Comparison of ENCODE assay signal across 21 cellular contexts in genomic region chr2:80896576-80896975, GRCh38.
A peak's percentile ranks its signal among the peaks of the same experiment; 100 is the strongest.
DNase-seq lines count a peak whose midpoint lies in the region; ATAC-seq, FAIRE-seq and TF ChIP-seq lines count a peak whose summit lies in the region.
"Had no signal": no experiment of that assay in that cellular context is flagged by ENCODE, and none has a peak within 500 bp of the region (broad histone marks: within the 10 kb centered on the region; RNA-seq: fewer than 3 reads in every experiment).

No MANE protein-coding gene starts in this region.

- TF ChIP-seq POLR2A in H1 (IDR thresholded peaks at IDR 0.05; ENCODE audit: control extremely low read depth in 1 of 2, low read depth in 2 of 2, low read length in 2 of 2), result no peak

- no peak overlapping the region for H3K4me2 ChIP-seq in OCI-LY7 (ENCODE audit: low read length)
- H3K4me2 ChIP-seq in H1 (ENCODE audit: insufficient read depth in 1 of 2, low read depth in 2 of 2, low read length in 2 of 2), result no peak overlapping the region
- H3K4me2 ChIP-seq in mesenchymal stem cell (ENCODE audit: low read length, poor library complexity, severe bottlenecking), result no peak overlapping the region
- H3K4me2 ChIP-seq: BLaER1 treated with 17β-estradiol and CSF1 and Interleukin-3, amounts not matched to agents 10 nM and 100 nM; SK-N-SH had no signal

- no TSS peak for BruUV-seq in OCI-LY7 (replicated peaks; lab: Mats Ljungman, UMichigan)

- FAIRE-seq in H1 (lab: Jason Lieb, UNC), result no peak
- FAIRE-seq: A204.1, D721Med, K562 had no signal

- H2BK15ac ChIP-seq in H1 (ENCODE audit: low read length), result no peak overlapping the region
- no peak overlapping the region for H2BK15ac ChIP-seq in mesenchymal stem cell (ENCODE audit: low read depth, poor library complexity, severe bottlenecking)

- H2BK120ac ChIP-seq in H1 (replicated peaks; ENCODE audit: low read depth, low read length), result no peak overlapping the region
- H2BK120ac ChIP-seq in mesenchymal stem cell (ENCODE audit: low read depth, low read length), result no peak overlapping the region

- H2BK12ac ChIP-seq in H1 (ENCODE audit: low read depth, low read length), result no peak overlapping the region; the same call in 1 of the 2 replicates
- H2BK12ac ChIP-seq in mesenchymal stem cell (ENCODE audit: low read length in 2 of 2), result peak overlapping the region in 1 of 2 experiments; percentile 21

- no peak overlapping the region for H3K4me3 ChIP-seq in OCI-LY7 (ENCODE audit: low read depth, low read length, poor library complexity, severe bottlenecking)
- H3K4me3 ChIP-seq in H1 (ENCODE audit: extremely low read depth in 1 of 4, insufficient read depth in 2 of 4, low read depth in 3 of 4, low read length in 4 of 4), result no peak overlapping the region
- H3K4me3 ChIP-seq in mesenchymal stem cell (ENCODE audit: insufficient read depth in 1 of 2, low read depth in 1 of 2, low read length in 2 of 2), result no peak overlapping the region
- H3K4me3 ChIP-seq: BLaER1 treated with 17β-estradiol and CSF1 and Interleukin-3, amounts not matched to agents 10 nM and 100 nM; K562 had no signal

- H4K20me1 ChIP-seq in OCI-LY7 (ENCODE audit: insufficient read depth, low read length), result no peaks in the 10 kb centered on the region
- H4K20me1 ChIP-seq in H1 (replicated peaks in 1 of 2; ENCODE audit: control insufficient read depth in 1 of 2, insufficient read depth in 2 of 2, low read length in 2 of 2), result no peaks in the 10 kb centered on the region
- H4K20me1 ChIP-seq: BLaER1 treated with 17β-estradiol and CSF1 and Interleukin-3, amounts not matched to agents 10 nM and 100 nM had no signal

- TF ChIP-seq CTCF in OCI-LY7 (conservative IDR thresholded peaks at IDR 0.05; ENCODE audit: low read length), result no peak
- TF ChIP-seq CTCF in H1 (IDR thresholded peaks at IDR 0.05; ENCODE audit: control extremely low read depth in 1 of 3, insufficient read depth in 1 of 3, low read depth in 1 of 3, low read length in 3 of 3), result no peak

- H3K4ac ChIP-seq in H1 (replicated peaks; ENCODE audit: insufficient read length, low read depth, low read length) (no peak overlapping the region), mesenchymal stem cell (ENCODE audit: low read depth in 1 of 2, low read length in 2 of 2) (no peak overlapping the region)

- H3K14ac ChIP-seq in H1 (ENCODE audit: insufficient read length), result no peak overlapping the region
- H3K14ac ChIP-seq in mesenchymal stem cell (ENCODE audit: low read length in 2 of 2), result no peak overlapping the region

- no peak for ATAC-seq in HG03571 (IDR thresholded peaks at IDR 0.05; ENCODE audit: unreplicated experiment)
- ATAC-seq: K562 had no signal

- H4K91ac ChIP-seq in H1 (replicated peaks; ENCODE audit: insufficient read length, low read length) (no peak overlapping the region), mesenchymal stem cell (ENCODE audit: low read length) (no peak overlapping the region)

- H3K79me2 ChIP-seq in OCI-LY7 (ENCODE audit: insufficient read depth, low read depth, low read length) (no peaks in the 10 kb centered on the region), H1 (ENCODE audit: control insufficient read depth in 1 of 2, insufficient read depth in 2 of 2, low read length in 2 of 2) (no peaks in the 10 kb centered on the region)

- H4K8ac ChIP-seq in H1 (ENCODE audit: extremely low read depth, insufficient read depth, low read length) (no peak overlapping the region), mesenchymal stem cell (ENCODE audit: low read length) (no peak overlapping the region)

- H3K18ac ChIP-seq in H1 (ENCODE audit: extremely low read depth, low read length), result no peak overlapping the region
- no peak overlapping the region for H3K18ac ChIP-seq in mesenchymal stem cell (ENCODE audit: low read depth in 1 of 2, low read length in 2 of 2)

- no peak for TF ChIP-seq EP300 in H1 (IDR thresholded peaks at IDR 0.05; ENCODE audit: borderline replicate concordance in 1 of 2, low read depth in 2 of 2, low read length in 2 of 2)

- 0 out of 2 replicates have a peak overlapping the region, but pooled peaks have one; percentile 53 for H2BK20ac ChIP-seq in H1 (ENCODE audit: low read length)

- no peak overlapping the region for H4K5ac ChIP-seq in H1 (ENCODE audit: insufficient read length, low read depth, low read length)

- H3K79me1 ChIP-seq in H1 (ENCODE audit: low read depth, low read length) (no peaks in the 10 kb centered on the region), mesenchymal stem cell (replicated peaks; ENCODE audit: low read length, poor library complexity, severe bottlenecking) (no peaks in the 10 kb centered on the region)

- peak overlapping the region; percentile 38; the same call in 1 of the 2 replicates for H2BK5ac ChIP-seq in H1 (ENCODE audit: low read depth, low read length)
- no peak overlapping the region for H2BK5ac ChIP-seq in mesenchymal stem cell (ENCODE audit: low read depth, low read length, poor library complexity, severe bottlenecking)

- H3K23me2 ChIP-seq in H1 (ENCODE audit: low read depth, low read length), result no peaks in the 10 kb centered on the region

- intact Hi-C loops in OCI-LY7 (cut with micrococcal nuclease; ENCODE audit: unreplicated experiment), result no loop called here

- H3K9ac ChIP-seq in H1 (replicated peaks in 1 of 4; ENCODE audit: extremely low read depth in 1 of 4, low read depth in 3 of 4, low read length in 3 of 4), result no peak overlapping the region
- no peak overlapping the region for H3K9ac ChIP-seq in mesenchymal stem cell (ENCODE audit: low read length)
- H3K9ac ChIP-seq: BLaER1 treated with 17β-estradiol and CSF1 and Interleukin-3, amounts not matched to agents 10 nM and 100 nM; SK-N-SH had no signal

- H3K36me3 ChIP-seq in OCI-LY7 (ENCODE audit: insufficient read depth, low read length), result no peaks in the 10 kb centered on the region
- H3K36me3 ChIP-seq in H1 (ENCODE audit: control insufficient read depth in 2 of 4, insufficient read depth in 4 of 4, low read length in 3 of 4), result no peaks in the 10 kb centered on the region
- no peaks in the 10 kb centered on the region for H3K36me3 ChIP-seq in mesenchymal stem cell (ENCODE audit: control insufficient read depth in 1 of 2, insufficient read depth in 2 of 2, low read depth in 1 of 2, low read length in 2 of 2)
- H3K36me3 ChIP-seq: BLaER1 treated with 17β-estradiol and CSF1 and Interleukin-3, amounts not matched to agents 10 nM and 100 nM had no signal

- POLR2A ChIA-PET in OCI-LY7 (lab: Charles Lee), result no interaction called here
- POLR2A ChIA-PET in H1 (lab: Charles Lee; ENCODE audit: partially characterized antibody), result no interaction called here

- H2AFZ ChIP-seq in OCI-LY7 (ENCODE audit: low read length) (peak overlapping the region; percentile 29; the same call in 1 of the 2 replicates), H1 (ENCODE audit: low read length) (no peak overlapping the region; the same call in 1 of the 2 replicates), mesenchymal stem cell (ENCODE audit: low read depth, low read length) (no peak overlapping the region)

- CTCF ChIA-PET in OCI-LY7 (lab: Charles Lee; ENCODE audit: unreplicated experiment), result no interaction called here
- CTCF ChIA-PET in H1 (lab: Charles Lee; ENCODE audit: partially characterized antibody), result interaction anchor here (1.7 kb wide), 1 partner anchor 44 kb away, joined by 4 read pairs; no protein-coding TSS in a partner anchor

- H2AK5ac ChIP-seq in H1 (ENCODE audit: low read depth, low read length) (no peak overlapping the region), mesenchymal stem cell (ENCODE audit: low read length, severe bottlenecking) (no peak overlapping the region)

- H3K4me1 ChIP-seq in OCI-LY7 (ENCODE audit: insufficient read depth, low read length, poor library complexity, severe bottlenecking) (no peaks in the 10 kb centered on the region), H1 (replicated peaks in 1 of 4; ENCODE audit: control insufficient read depth in 3 of 4, insufficient read depth in 4 of 4, low read length in 3 of 4) (no peaks in the 10 kb centered on the region), mesenchymal stem cell (ENCODE audit: control insufficient read depth, insufficient read depth, low read depth, low read length) (no peaks in the 10 kb centered on the region)
- H3K4me1 ChIP-seq: BLaER1 treated with 17β-estradiol and CSF1 and Interleukin-3, amounts not matched to agents 10 nM and 100 nM had no signal

- no peaks in the 10 kb centered on the region for H3K9me2 ChIP-seq in OCI-LY7 (ENCODE audit: insufficient read depth, low read length)
- H3K9me2 ChIP-seq: SK-N-SH had no signal

- H3K23ac ChIP-seq in H1 (ENCODE audit: insufficient read length) (no peak overlapping the region), mesenchymal stem cell (ENCODE audit: low read length in 2 of 2) (no peak overlapping the region)

- H3K27me3 ChIP-seq in H1 (replicated peaks in 1 of 4; ENCODE audit: control insufficient read depth in 3 of 4, extremely low read depth in 1 of 4, insufficient read depth in 3 of 4, low read length in 3 of 4) (no peaks in the 10 kb centered on the region), mesenchymal stem cell (ENCODE audit: control insufficient read depth in 1 of 2, insufficient read depth in 1 of 2, low read length in 2 of 2) (no peaks in the 10 kb centered on the region)
- H3K27me3 ChIP-seq: BLaER1 treated with 17β-estradiol and CSF1 and Interleukin-3, amounts not matched to agents 10 nM and 100 nM had no signal

- no peak for TF ChIP-seq RAD21 in H1 (IDR thresholded peaks at IDR 0.05 in 1 of 2, conservative IDR thresholded peaks at IDR 0.05 in 1 of 2; ENCODE audit: low read depth in 2 of 2, low read length in 2 of 2)

- H3K56ac ChIP-seq in H1 (replicated peaks; ENCODE audit: insufficient read length, low read depth, low read length), result no peak overlapping the region

- DNase-seq in NCI-H82 (lab: John Stamatoyannopoulos, UW) (peak; percentile 8), NCI-H82 treated with DMSO at 0.1 percent for 48 hours (lab: John Stamatoyannopoulos, UW; ENCODE audit: unreplicated experiment) (no peak), OCI-LY7 (ENCODE audit: low spot score) (peak; percentile 24), H1 (ENCODE audit: low read depth in 1 of 2, low spot score in 2 of 2) (no peak), mesenchymal stem cell (no peak), NCI-H187 (lab: John Stamatoyannopoulos, UW) (no peak), A172 (ENCODE audit: low spot score) (no peak)
- DNase-seq: CD8-positive, alpha-beta memory T cell; GF-D8; HCEC 1CT; NCI-H1092; NCI-H146; NCI-H226; NCI-H524 treated with DMSO at 0.1 percent for 48 hours; SK-N-SH had no signal

- 88% methylated on average over 7 of the region's 7 CpGs; no CpG with 5 or more reads in 1 of the 2 experiments for WGBS in H1 (ENCODE audit: extremely low coverage in 1 of 2, insufficient coverage in 1 of 2, insufficient read length in 1 of 2, insufficient replicate concordance in 2 of 2, low coverage in 1 of 2, low lambda C conversion rate in 2 of 2, missing lambda C conversion rate in 1 of 2), 2 experiments
- WGBS in mesenchymal stem cell, result 81% methylated on average over 7 of the region's 7 CpGs

- no peaks in the 10 kb centered on the region for H3K9me3 ChIP-seq in OCI-LY7 (ENCODE audit: low read length)
- no peaks in the 10 kb centered on the region for H3K9me3 ChIP-seq in H1 (ENCODE audit: insufficient read depth in 2 of 2, low read depth in 1 of 2, low read length in 1 of 2)
- H3K9me3 ChIP-seq in mesenchymal stem cell (ENCODE audit: control insufficient read depth, low read length), result no peaks in the 10 kb centered on the region
- H3K9me3 ChIP-seq: BLaER1 treated with 17β-estradiol and CSF1 and Interleukin-3, amounts not matched to agents 10 nM and 100 nM; SK-N-SH had no signal

- H3K27ac ChIP-seq in OCI-LY7 (ENCODE audit: low read depth, low read length, poor library complexity, severe bottlenecking) (no peak overlapping the region), H1 (ENCODE audit: low read depth, low read length) (no peak overlapping the region), mesenchymal stem cell (ENCODE audit: low read length, poor library complexity, severe bottlenecking) (no peak overlapping the region)
- H3K27ac ChIP-seq: BLaER1 treated with 17β-estradiol and CSF1 and Interleukin-3, amounts not matched to agents 10 nM and 100 nM; HL-60 had no signal

Comparison
In these comparisons a context has a peak if more than half of its experiments do, and no peak if none do; other contexts are left out.
1. DNase-seq: peak in NCI-H82 (single experiment) and OCI-LY7 (single experiment); none in NCI-H82 treated with DMSO at 0.1 percent for 48 hours (single experiment), H1 (0 of 2), mesenchymal stem cell (single experiment), NCI-H187 (0 of 2) and A172 (single experiment).